In genomic region chr7:73387908-73388414, GRCh38 we compare ENCODE assay signal across 8 cellular contexts. TPM values are rescaled to one million over a fixed set of nuclear protein-coding genes. Genes with fewer than 3 reads are reported as not detected.
"Had no signal": no experiment of that assay in that cellular context is flagged by ENCODE, and none has a peak within 500 bp of the region (broad histone marks: within the 10 kb centered on the region; RNA-seq: fewer than 3 reads in every experiment).

No MANE protein-coding gene starts in this region.

- FAIRE-seq: HTR-8/SVneo had no signal

- DNase-seq: IMR-90, KBM-7 had no signal

- H3K4me2 ChIP-seq: KMS-11 had no signal

- H3K27ac Mint-ChIP-seq: IgD-negative memory B cell had no signal

- H3K9ac ChIP-seq: KMS-11 had no signal

- H3K27me3 Mint-ChIP-seq: IgD-negative memory B cell had no signal

- H3K27ac ChIP-seq: HL-60, KMS-11 had no signal

RNA-seq across cellular contexts. Expression of gene FZD9, which starts 45.6 kb away (rescaled TPM):
- total RNA-seq: HT-29, HT1080 had no signal
- polyA plus RNA-seq: IgD-negative memory B cell had no signal

RNA-seq across cellular contexts. Expression of gene FKBP6, which starts 60.0 kb away (rescaled TPM):
- total RNA-seq: HT-29, HT1080, IMR-90 had no signal
- polyA plus RNA-seq: IgD-negative memory B cell, IMR-90 had no signal
